3 cellular contexts compared by ENCODE assay signal in the genomic region with DNA sequence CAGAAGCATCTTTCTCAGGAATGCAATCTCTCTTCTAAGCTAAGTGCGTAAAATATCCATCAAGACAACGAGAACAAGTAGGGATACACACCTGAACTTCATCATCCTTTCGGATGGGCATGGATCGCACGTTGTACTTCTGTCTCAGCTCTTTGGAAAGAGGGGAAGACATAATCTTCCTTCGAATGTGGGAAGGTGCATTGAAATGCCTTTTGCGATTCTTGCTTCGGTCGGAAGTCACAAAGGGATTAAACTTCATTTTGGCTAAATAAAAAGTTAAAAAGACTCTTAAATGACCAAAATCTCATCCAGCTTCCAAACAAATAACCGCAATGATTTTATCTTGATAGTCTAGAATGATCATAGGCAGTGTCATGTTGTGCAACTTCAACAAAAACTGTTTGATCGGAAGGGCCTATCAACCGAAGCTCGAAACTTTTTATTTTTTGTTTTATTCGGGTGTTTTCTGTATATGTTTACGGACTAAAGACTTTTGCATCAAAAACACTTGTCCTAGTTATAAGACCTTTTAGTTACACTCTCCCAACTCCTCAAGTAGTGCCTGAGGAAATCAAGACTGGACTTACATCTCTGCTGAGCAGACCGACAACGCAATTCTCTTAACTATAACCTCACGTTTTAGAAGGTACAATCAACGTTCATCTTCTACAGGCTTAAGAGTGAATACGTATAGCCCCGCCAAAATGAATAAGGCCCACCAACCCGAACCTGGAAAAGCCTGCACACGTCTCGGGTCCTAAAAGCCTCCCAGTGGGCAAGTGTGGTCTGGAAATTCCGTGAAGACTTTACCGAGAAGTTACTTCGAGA.
TF ChIP-seq lines count a peak whose summit lies in the region.

No MANE protein-coding gene starts in this region.

TF ChIP-seq in A549, 52 proteins besides CTCF, POLR2A, EP300 and RAD21 (continued from another document):
- TF ChIP-seq SREBF2 (IDR thresholded peaks at IDR 0.05) (no peak), HOXA7 (CRISPR knock-in tag; IDR thresholded peaks at IDR 0.05) (peak; percentile 63; the same call in 1 of the 2 replicates), CEBPB (IDR thresholded peaks at IDR 0.05) (peak in 1 of 2 experiments; percentile 45; a peak in 1 of 4 replicates), FOSB (CRISPR knock-in tag; IDR thresholded peaks at IDR 0.05) (peak; percentile 80), TP53 (CRISPR knock-in tag; IDR thresholded peaks at IDR 0.05) (peak; percentile 77; the same call in 1 of the 2 replicates)

TF ChIP-seq in HEK293, 187 proteins besides CTCF, POLR2A, EP300 and RAD21 (continued from another document):
- TF ChIP-seq ZNF37A (tag by site-specific recombination; IDR thresholded peaks at IDR 0.05) = 0 out of 2 replicates have a peak, but pooled peaks have one; percentile 12

TF ChIP-seq in HEK293T, 16 proteins besides CTCF, POLR2A, EP300 and RAD21 (continued from another document):
- TF ChIP-seq, protein P1, sequence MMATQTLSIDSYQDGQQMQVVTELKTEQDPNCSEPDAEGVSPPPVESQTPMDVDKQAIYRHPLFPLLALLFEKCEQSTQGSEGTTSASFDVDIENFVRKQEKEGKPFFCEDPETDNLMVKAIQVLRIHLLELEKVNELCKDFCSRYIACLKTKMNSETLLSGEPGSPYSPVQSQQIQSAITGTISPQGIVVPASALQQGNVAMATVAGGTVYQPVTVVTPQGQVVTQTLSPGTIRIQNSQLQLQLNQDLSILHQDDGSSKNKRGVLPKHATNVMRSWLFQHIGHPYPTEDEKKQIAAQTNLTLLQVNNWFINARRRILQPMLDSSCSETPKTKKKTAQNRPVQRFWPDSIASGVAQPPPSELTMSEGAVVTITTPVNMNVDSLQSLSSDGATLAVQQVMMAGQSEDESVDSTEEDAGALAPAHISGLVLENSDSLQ (IDR thresholded peaks at IDR 0.05) = no peak
- TF ChIP-seq ARNT (IDR thresholded peaks at IDR 0.05) (no peak), ZNF384 (IDR thresholded peaks at IDR 0.05) (no peak), NFRKB (IDR thresholded peaks at IDR 0.05) (no peak), FOXM1 (IDR thresholded peaks at IDR 0.05; ENCODE audit: borderline replicate concordance) (no peak), L3MBTL2 (conservative IDR thresholded peaks at IDR 0.05) (no peak), FOXA1 (IDR thresholded peaks at IDR 0.05) (no peak), LEF1 (IDR thresholded peaks at IDR 0.05; ENCODE audit: borderline replicate concordance) (no peak), BHLHE40 (IDR thresholded peaks at IDR 0.05; ENCODE audit: borderline replicate concordance) (no peak), SUZ12 (IDR thresholded peaks at IDR 0.05) (no peak), TARDBP (IDR thresholded peaks at IDR 0.05) (no peak), FOXK2 (IDR thresholded peaks at IDR 0.05) (no peak), SP1 (IDR thresholded peaks at IDR 0.05) (no peak), ELF4 (IDR thresholded peaks at IDR 0.05) (no peak), CTBP1 (IDR thresholded peaks at IDR 0.05; ENCODE audit: borderline replicate concordance) (no peak)
